Comparison of ENCODE assay signal across 11 cellular contexts in the genomic region with DNA sequence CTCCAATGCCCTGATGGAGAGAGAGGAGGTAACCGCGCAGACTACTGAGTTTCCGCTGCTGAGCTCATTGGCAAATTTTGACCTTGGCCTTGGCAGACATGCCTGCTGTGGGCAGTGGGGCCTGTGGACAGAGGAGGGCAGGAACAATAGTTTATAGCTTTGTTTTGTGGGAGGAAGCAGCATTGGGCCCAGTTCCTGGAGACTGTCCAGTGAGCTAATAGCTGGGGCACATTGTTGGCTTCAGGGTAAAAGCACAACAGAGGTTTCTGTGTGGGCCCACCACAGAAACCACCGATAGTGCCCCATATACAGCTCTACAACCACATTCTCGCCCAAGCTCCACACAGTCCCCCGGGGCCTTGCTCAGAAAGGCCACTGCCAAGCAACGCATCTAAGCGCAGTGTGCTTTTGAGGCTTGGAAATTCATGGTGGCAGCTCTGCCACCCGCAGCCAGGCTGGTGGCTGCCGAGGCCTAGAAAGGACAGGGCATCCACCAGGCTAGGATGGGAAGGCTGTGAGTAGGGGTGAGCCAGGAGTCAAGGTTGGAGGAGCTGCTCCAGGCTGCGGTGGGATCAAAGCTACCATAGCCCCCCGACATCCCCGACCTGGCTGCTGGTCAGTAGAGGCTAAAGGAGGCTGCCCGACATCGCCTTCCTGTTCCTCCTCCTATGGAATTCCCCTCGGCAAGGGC. TPM values are rescaled to one million over a fixed set of nuclear protein-coding genes. Genes with fewer than 3 reads are reported as not detected.
DNase-seq lines count a peak whose midpoint lies in the region; ATAC-seq and TF ChIP-seq lines count a peak whose summit lies in the region.
"Had no signal": no experiment of that assay in that cellular context is flagged by ENCODE, and none has a peak within 500 bp of the region (broad histone marks: within the 10 kb centered on the region; RNA-seq: fewer than 3 reads in every experiment).

No MANE protein-coding gene starts in this region.

- BruUV-seq in mammary epithelial cell (replicated peaks; lab: Mats Ljungman, UMichigan), result no TSS peak

- no peaks in the 10 kb centered on the region for H3K36me3 ChIP-seq in mammary epithelial cell (ENCODE audit: insufficient read depth, low read length)
- no peaks in the 10 kb centered on the region for H3K36me3 ChIP-seq in spleen
- H3K36me3 ChIP-seq: neural progenitor cell had no signal

- H3K27me3 ChIP-seq in mammary epithelial cell (ENCODE audit: insufficient read depth, low read length) (peaks cover 6% of the 10 kb centered on the region), spleen (replicated peaks in 1 of 7) (peaks cover 0 to 9% (median 0%) of the 10 kb centered on the region in 7 donors)
- H3K27me3 ChIP-seq: neural progenitor cell had no signal

- CTCF ChIA-PET in mammary epithelial cell (lab: Charles Lee; ENCODE audit: low non-redundant PET), result no interaction called here

- intact Hi-C loops in mammary epithelial cell (cut with micrococcal nuclease), result no loop called here
- intact Hi-C loops in spleen (cut with DNase I; ENCODE audit: low total_unique reads), result no loop called here

- dilution Hi-C loops in mammary epithelial cell (cut with HindIII; ENCODE audit: low sequenced_read_pairs), result loop anchor here (10.0 kb wide), 1 partner anchor 147 kb away; no protein-coding TSS in a partner anchor

- peaks cover 25% of the 10 kb centered on the region for H3K4me1 ChIP-seq in mammary epithelial cell (ENCODE audit: insufficient read depth, low read length)
- H3K4me1 ChIP-seq in spleen, result peaks cover 0 to 41% (median 20%) of the 10 kb centered on the region in 6 donors

- in situ Hi-C loops in mammary epithelial cell (cut with MboI; ENCODE audit: low sequenced_read_pairs in 2 of 2) (no loop called here), GM13977 (cut with MboI; ENCODE audit: low pct_unique_long_range_greater_than_20kb, low sequenced_read_pairs, unreplicated experiment) (no loop called here)

- DNase-seq in mammary epithelial cell (peak; percentile 44), spleen (peak; percentile 79), DMS153 (lab: John Stamatoyannopoulos, UW) (no peak), NCI-H446 (lab: John Stamatoyannopoulos, UW) (no peak), GM13977 (ENCODE audit: low spot score) (no peak)
- DNase-seq: activated CD8-positive, alpha-beta memory T cell treated with anti-CD3 and anti-CD28 coated beads, Interleukin-2, amount 50 U/mL, for 48 hours; NCI-H2107; T-cell had no signal

- no peaks in the 10 kb centered on the region for H3K9me3 ChIP-seq in mammary epithelial cell (replicated peaks; ENCODE audit: insufficient read depth, low read length)
- H3K9me3 ChIP-seq in spleen, result no peaks in the 10 kb centered on the region

- TF ChIP-seq POLR2A in spleen (IDR thresholded peaks at IDR 0.05), result no peak

- H3K27ac ChIP-seq in mammary epithelial cell (ENCODE audit: insufficient read depth, low read depth, low read length) (no peak overlapping the region), spleen (peak overlapping the region; percentile 21 to 87 (median 78))
- H3K27ac ChIP-seq: neural progenitor cell had no signal

- TF ChIP-seq CTCF in mammary epithelial cell (conservative IDR thresholded peaks at IDR 0.05 in 1 of 2, IDR thresholded peaks at IDR 0.05 in 1 of 2; ENCODE audit: extremely low read depth in 1 of 2, insufficient read depth in 1 of 2, low read depth in 1 of 2, low read length in 2 of 2), result no peak
- no peak for TF ChIP-seq CTCF in spleen (IDR thresholded peaks at IDR 0.05 in 8 of 11, conservative IDR thresholded peaks at IDR 0.05 in 3 of 11)
- TF ChIP-seq CTCF in GM13977 (IDR thresholded peaks at IDR 0.05; ENCODE audit: extremely low read depth, insufficient read depth, missing control alignments), result no peak

- H4K20me1 ChIP-seq in mammary epithelial cell (ENCODE audit: insufficient read depth, low read length), result no peaks in the 10 kb centered on the region

- no peaks in the 10 kb centered on the region for H3K79me2 ChIP-seq in mammary epithelial cell (ENCODE audit: insufficient read depth, low read length)

- WGBS in mammary epithelial cell (ENCODE audit: low coverage, missing lambda C conversion rate), result 4% methylated on average over 9 of the region's 16 CpGs
- 45 to 60% (median 47%) methylated on average over 12 to 16 of the region's 16 CpGs for WGBS in spleen, 5 donors

- ATAC-seq in GM19455 (IDR thresholded peaks at IDR 0.05; ENCODE audit: unreplicated experiment) (peak; percentile 58), HG03354 (IDR thresholded peaks at IDR 0.05; ENCODE audit: poor library complexity, severe bottlenecking, unreplicated experiment) (peak; percentile 56)
- ATAC-seq: T-cell had no signal

- no peak overlapping the region for H3K9ac ChIP-seq in mammary epithelial cell (ENCODE audit: insufficient read depth, low read length)
- H3K9ac ChIP-seq: neural progenitor cell had no signal

- peak overlapping the region; percentile 70 for H3K4me2 ChIP-seq in mammary epithelial cell (ENCODE audit: insufficient read depth, low read depth, low read length)
- H3K4me2 ChIP-seq: neural progenitor cell had no signal

- H3K4me3 ChIP-seq in mammary epithelial cell (replicated peaks in 1 of 3; ENCODE audit: insufficient read depth in 1 of 3, low read depth in 2 of 3, low read length in 3 of 3), result no peak overlapping the region
- H3K4me3 ChIP-seq in spleen, result no peak overlapping the region
- H3K4me3 ChIP-seq: neural progenitor cell had no signal

- peak overlapping the region; percentile 86 for H2AFZ ChIP-seq in mammary epithelial cell (ENCODE audit: low read depth, low read length)

RNA-seq across cellular contexts. Expression of gene NEK2, which starts 43.2 kb away (rescaled TPM):
- total RNA-seq in mammary epithelial cell (10 to 100 TPM in 1 of 2 donors, under 1 TPM in 1; 0.33 to 14.9 TPM), spleen (1 to 10 TPM in 5 of 7 donors, under 1 TPM in 2; 0.38 to 5.5 (median 2.4) TPM)
- polyA plus RNA-seq in mammary epithelial cell (14.3 TPM), spleen (1 to 10 TPM in 2 of 3 donors, under 1 TPM in 1; 0.74 to 4.0 (median 1.6) TPM)
- polyA minus RNA-seq in mammary epithelial cell, result 0.72 TPM

RNA-seq across cellular contexts. Expression of gene SLC30A1, which starts 53.3 kb away (rescaled TPM):
- 10 to 100 TPM; 30.2 to 63.0 TPM for total RNA-seq in mammary epithelial cell
- polyA plus RNA-seq in mammary epithelial cell, result 6.6 TPM
- 18.0 TPM for polyA minus RNA-seq in mammary epithelial cell
- 10 to 100 TPM; 28.0 to 38.5 (median 32.8) TPM for total RNA-seq in spleen
- 1 to 10 TPM; 3.0 to 5.8 (median 3.3) TPM for polyA plus RNA-seq in spleen

Comparison
In these comparisons a context has a peak if more than half of its experiments do, and no peak if none do; other contexts are left out.
1. DNase-seq: peak in mammary epithelial cell (single experiment) and spleen (single experiment); none in DMS153 (single experiment), NCI-H446 (0 of 2) and GM13977 (single experiment).